In the genomic region with DNA sequence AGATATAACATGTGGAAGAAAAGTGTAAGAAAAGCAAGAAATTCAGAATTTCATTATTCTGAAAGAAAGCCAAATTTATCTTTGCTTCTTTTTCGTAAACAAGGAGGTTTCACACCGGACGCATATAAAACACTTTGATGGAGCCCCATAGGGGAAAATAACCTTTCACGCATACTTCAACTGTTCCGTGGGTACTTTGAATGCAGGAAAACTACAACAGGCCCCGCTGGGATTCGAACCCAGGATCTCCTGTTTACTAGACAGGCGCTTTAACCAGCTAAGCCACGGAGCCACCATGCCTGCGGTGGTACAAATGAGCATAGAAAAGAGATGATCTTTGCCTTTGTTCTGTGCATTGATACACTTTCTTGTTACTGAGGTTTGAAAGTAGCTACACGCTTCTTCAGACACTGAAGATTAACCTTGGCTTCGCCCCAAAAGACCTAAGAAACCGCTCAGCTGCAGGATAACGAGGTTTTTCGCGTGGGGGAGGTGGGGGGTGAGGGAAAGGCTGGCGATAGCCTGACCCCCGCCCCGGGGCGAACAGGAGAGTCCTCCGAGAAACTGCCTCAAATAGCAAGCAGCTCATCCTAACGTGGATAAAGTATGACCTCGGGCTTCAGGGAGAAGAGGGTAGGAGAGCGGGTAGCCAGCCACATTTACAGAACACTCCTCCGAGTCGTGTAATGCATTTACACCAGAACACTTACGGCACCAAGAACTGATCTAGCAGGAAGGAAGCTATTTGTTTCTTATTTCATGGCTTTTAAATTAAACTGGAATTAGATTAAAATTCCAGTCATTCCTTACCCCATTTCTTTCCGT, we compare ENCODE assay signal across 1 cellular context.
TF ChIP-seq lines count a peak whose summit lies in the region.

No MANE protein-coding gene starts in this region.

TF ChIP-seq in HepG2, 621 proteins besides CTCF, POLR2A, EP300 and RAD21 (continued from another document and continues in another):
- TF ChIP-seq, protein P1, sequence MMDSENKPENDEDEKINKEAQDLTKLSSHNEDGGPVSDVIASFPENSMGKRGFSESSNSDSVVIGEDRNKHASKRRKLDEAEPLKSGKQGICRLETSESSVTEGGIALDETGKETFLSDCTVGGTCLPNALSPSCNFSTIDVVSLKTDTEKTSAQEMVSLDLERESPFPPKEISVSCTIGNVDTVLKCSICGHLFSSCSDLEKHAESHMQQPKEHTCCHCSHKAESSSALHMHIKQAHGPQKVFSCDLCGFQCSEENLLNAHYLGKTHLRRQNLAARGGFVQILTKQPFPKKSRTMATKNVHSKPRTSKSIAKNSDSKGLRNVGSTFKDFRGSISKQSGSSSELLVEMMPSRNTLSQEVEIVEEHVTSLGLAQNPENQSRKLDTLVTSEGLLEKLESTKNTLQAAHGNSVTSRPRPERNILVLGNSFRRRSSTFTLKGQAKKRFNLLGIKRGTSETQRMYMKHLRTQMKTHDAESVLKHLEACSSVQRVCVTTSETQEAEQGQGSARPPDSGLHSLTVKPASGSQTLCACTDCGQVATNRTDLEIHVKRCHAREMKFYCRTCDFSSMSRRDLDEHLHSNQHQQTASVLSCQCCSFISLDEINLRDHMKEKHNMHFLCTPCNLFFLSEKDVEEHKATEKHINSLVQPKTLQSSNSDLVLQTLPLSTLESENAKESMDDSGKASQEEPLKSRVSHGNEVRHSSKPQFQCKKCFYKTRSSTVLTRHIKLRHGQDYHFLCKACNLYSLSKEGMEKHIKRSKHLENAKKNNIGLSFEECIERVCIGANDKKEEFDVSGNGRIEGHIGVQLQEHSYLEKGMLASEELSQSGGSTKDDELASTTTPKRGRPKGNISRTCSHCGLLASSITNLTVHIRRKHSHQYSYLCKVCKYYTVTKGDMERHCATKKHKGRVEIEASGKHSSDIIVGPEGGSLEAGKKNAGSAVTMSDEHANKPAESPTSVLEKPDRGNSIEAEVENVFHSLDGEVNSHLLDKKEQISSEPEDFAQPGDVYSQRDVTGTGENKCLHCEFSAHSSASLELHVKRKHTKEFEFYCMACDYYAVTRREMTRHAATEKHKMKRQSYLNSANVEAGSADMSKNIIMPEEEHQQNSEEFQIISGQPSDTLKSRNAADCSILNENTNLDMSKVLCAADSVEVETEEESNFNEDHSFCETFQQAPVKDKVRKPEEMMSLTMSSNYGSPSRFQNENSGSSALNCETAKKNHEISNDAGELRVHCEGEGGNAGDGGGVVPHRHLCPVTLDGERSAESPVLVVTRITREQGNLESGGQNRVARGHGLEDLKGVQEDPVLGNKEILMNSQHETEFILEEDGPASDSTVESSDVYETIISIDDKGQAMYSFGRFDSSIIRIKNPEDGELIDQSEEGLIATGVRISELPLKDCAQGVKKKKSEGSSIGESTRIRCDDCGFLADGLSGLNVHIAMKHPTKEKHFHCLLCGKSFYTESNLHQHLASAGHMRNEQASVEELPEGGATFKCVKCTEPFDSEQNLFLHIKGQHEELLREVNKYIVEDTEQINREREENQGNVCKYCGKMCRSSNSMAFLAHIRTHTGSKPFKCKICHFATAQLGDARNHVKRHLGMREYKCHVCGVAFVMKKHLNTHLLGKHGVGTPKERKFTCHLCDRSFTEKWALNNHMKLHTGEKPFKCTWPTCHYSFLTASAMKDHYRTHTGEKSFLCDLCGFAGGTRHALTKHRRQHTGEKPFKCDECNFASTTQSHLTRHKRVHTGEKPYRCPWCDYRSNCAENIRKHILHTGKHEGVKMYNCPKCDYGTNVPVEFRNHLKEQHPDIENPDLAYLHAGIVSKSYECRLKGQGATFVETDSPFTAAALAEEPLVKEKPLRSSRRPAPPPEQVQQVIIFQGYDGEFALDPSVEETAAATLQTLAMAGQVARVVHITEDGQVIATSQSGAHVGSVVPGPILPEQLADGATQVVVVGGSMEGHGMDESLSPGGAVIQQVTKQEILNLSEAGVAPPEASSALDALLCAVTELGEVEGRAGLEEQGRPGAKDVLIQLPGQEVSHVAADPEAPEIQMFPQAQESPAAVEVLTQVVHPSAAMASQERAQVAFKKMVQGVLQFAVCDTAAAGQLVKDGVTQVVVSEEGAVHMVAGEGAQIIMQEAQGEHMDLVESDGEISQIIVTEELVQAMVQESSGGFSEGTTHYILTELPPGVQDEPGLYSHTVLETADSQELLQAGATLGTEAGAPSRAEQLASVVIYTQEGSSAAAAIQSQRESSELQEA (CRISPR knock-in tag; IDR thresholded peaks at IDR 0.05; ENCODE audit: not compliant biosample characterization) = peak; percentile 77
- TF ChIP-seq ZBTB38 (CRISPR knock-in tag; IDR thresholded peaks at IDR 0.05) (peak; percentile 40), CREM (IDR thresholded peaks at IDR 0.05) (peak; percentile 38; the same call in 1 of the 2 replicates), CREM (CRISPR knock-in tag; IDR thresholded peaks at IDR 0.05) (no peak), EZH2 (conservative IDR thresholded peaks at IDR 0.05; ENCODE audit: low read depth, low read length) (no peak), MAFK (conservative IDR thresholded peaks at IDR 0.05 in 1 of 2, IDR thresholded peaks at IDR 0.05 in 1 of 2; ENCODE audit: low read length in 2 of 2) (no peak), ZSCAN12 (CRISPR knock-in tag; IDR thresholded peaks at IDR 0.05) (no peak), IRF2 (CRISPR knock-in tag; IDR thresholded peaks at IDR 0.05) (peak; percentile 89), MZF1 (CRISPR knock-in tag; IDR thresholded peaks at IDR 0.05; ENCODE audit: borderline replicate concordance) (no peak), POLR2AphosphoS2 (IDR thresholded peaks at IDR 0.05; ENCODE audit: low read depth, low read length) (no peak), ISX (CRISPR knock-in tag; conservative IDR thresholded peaks at IDR 0.05) (no peak), ZNF792 (CRISPR knock-in tag; IDR thresholded peaks at IDR 0.05) (peak; percentile 93), CENPT (CRISPR knock-in tag; IDR thresholded peaks at IDR 0.05; ENCODE audit: low read depth) (no peak), SUZ12 (IDR thresholded peaks at IDR 0.05; ENCODE audit: low read depth, low read length) (no peak), ATRX (CRISPR knock-in tag; IDR thresholded peaks at IDR 0.05; ENCODE audit: borderline replicate concordance) (no peak), GTF2F1 (IDR thresholded peaks at IDR 0.05; ENCODE audit: low read length) (no peak), ZNF7 (CRISPR knock-in tag; IDR thresholded peaks at IDR 0.05) (0 out of 2 replicates have a peak, but pooled peaks have one; percentile 51), ZNF543 (CRISPR knock-in tag; IDR thresholded peaks at IDR 0.05) (no peak; the same call in none of the 2 replicates), ZNF552 (CRISPR knock-in tag; IDR thresholded peaks at IDR 0.05; ENCODE audit: borderline replicate concordance) (no peak), JUND (CRISPR knock-in tag; IDR thresholded peaks at IDR 0.05) (no peak)
- TF ChIP-seq, protein P2, sequence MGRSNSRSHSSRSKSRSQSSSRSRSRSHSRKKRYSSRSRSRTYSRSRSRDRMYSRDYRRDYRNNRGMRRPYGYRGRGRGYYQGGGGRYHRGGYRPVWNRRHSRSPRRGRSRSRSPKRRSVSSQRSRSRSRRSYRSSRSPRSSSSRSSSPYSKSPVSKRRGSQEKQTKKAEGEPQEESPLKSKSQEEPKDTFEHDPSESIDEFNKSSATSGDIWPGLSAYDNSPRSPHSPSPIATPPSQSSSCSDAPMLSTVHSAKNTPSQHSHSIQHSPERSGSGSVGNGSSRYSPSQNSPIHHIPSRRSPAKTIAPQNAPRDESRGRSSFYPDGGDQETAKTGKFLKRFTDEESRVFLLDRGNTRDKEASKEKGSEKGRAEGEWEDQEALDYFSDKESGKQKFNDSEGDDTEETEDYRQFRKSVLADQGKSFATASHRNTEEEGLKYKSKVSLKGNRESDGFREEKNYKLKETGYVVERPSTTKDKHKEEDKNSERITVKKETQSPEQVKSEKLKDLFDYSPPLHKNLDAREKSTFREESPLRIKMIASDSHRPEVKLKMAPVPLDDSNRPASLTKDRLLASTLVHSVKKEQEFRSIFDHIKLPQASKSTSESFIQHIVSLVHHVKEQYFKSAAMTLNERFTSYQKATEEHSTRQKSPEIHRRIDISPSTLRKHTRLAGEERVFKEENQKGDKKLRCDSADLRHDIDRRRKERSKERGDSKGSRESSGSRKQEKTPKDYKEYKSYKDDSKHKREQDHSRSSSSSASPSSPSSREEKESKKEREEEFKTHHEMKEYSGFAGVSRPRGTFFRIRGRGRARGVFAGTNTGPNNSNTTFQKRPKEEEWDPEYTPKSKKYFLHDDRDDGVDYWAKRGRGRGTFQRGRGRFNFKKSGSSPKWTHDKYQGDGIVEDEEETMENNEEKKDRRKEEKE (IDR thresholded peaks at IDR 0.05) = no peak
- TF ChIP-seq, protein P3, sequence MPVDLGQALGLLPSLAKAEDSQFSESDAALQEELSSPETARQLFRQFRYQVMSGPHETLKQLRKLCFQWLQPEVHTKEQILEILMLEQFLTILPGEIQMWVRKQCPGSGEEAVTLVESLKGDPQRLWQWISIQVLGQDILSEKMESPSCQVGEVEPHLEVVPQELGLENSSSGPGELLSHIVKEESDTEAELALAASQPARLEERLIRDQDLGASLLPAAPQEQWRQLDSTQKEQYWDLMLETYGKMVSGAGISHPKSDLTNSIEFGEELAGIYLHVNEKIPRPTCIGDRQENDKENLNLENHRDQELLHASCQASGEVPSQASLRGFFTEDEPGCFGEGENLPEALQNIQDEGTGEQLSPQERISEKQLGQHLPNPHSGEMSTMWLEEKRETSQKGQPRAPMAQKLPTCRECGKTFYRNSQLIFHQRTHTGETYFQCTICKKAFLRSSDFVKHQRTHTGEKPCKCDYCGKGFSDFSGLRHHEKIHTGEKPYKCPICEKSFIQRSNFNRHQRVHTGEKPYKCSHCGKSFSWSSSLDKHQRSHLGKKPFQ (CRISPR knock-in tag; IDR thresholded peaks at IDR 0.05; ENCODE audit: insufficient replicate concordance) = peak; percentile 51
- TF ChIP-seq, protein P4, sequence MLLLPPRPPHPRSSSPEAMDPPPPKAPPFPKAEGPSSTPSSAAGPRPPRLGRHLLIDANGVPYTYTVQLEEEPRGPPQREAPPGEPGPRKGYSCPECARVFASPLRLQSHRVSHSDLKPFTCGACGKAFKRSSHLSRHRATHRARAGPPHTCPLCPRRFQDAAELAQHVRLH (CRISPR knock-in tag; IDR thresholded peaks at IDR 0.05; ENCODE audit: borderline replicate concordance, low read depth) = peak; percentile 90
- TF ChIP-seq, protein P5, sequence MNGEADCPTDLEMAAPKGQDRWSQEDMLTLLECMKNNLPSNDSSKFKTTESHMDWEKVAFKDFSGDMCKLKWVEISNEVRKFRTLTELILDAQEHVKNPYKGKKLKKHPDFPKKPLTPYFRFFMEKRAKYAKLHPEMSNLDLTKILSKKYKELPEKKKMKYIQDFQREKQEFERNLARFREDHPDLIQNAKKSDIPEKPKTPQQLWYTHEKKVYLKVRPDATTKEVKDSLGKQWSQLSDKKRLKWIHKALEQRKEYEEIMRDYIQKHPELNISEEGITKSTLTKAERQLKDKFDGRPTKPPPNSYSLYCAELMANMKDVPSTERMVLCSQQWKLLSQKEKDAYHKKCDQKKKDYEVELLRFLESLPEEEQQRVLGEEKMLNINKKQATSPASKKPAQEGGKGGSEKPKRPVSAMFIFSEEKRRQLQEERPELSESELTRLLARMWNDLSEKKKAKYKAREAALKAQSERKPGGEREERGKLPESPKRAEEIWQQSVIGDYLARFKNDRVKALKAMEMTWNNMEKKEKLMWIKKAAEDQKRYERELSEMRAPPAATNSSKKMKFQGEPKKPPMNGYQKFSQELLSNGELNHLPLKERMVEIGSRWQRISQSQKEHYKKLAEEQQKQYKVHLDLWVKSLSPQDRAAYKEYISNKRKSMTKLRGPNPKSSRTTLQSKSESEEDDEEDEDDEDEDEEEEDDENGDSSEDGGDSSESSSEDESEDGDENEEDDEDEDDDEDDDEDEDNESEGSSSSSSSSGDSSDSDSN (CRISPR knock-in tag; IDR thresholded peaks at IDR 0.05) = no peak; the same call in 1 of the 2 replicates
- TF ChIP-seq, protein P6, sequence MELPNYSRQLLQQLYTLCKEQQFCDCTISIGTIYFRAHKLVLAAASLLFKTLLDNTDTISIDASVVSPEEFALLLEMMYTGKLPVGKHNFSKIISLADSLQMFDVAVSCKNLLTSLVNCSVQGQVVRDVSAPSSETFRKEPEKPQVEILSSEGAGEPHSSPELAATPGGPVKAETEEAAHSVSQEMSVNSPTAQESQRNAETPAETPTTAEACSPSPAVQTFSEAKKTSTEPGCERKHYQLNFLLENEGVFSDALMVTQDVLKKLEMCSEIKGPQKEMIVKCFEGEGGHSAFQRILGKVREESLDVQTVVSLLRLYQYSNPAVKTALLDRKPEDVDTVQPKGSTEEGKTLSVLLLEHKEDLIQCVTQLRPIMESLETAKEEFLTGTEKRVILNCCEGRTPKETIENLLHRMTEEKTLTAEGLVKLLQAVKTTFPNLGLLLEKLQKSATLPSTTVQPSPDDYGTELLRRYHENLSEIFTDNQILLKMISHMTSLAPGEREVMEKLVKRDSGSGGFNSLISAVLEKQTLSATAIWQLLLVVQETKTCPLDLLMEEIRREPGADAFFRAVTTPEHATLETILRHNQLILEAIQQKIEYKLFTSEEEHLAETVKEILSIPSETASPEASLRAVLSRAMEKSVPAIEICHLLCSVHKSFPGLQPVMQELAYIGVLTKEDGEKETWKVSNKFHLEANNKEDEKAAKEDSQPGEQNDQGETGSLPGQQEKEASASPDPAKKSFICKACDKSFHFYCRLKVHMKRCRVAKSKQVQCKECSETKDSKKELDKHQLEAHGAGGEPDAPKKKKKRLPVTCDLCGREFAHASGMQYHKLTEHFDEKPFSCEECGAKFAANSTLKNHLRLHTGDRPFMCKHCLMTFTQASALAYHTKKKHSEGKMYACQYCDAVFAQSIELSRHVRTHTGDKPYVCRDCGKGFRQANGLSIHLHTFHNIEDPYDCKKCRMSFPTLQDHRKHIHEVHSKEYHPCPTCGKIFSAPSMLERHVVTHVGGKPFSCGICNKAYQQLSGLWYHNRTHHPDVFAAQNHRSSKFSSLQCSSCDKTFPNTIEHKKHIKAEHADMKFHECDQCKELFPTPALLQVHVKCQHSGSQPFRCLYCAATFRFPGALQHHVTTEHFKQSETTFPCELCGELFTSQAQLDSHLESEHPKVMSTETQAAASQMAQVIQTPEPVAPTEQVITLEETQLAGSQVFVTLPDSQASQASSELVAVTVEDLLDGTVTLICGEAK (IDR thresholded peaks at IDR 0.05) = no peak
- TF ChIP-seq, protein P6 (CRISPR knock-in tag; IDR thresholded peaks at IDR 0.05) = no peak
